In the genomic region with DNA sequence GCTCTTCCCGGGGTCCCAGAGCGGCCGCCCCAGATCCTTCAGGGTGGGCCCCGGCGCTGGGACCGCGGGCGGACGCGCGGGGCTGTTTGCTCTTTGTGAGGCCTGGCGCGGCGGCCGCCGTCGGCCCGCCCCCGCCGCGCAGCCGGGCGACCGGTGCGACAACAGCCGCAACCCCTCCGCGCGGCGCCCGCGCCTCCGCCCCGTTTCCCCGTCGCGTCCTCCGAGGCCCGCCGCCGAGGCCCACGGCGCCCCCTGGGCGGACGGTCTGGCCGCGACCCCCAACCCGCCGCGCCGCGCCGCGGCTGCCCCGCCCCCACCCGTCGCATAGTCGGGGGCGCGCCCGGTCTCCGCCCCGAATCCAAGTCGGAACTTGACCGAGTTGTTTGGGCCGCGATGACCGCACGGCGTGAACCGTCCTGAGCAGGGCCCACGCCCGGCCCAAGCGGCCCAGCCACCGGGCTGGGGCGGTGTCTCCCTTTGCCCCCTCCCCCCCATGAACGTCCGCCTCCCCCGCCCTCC, we compare ENCODE assay signal across 8 cellular contexts. TPM values are rescaled to one million over a fixed set of nuclear protein-coding genes. Genes with fewer than 3 reads are reported as not detected.
DNase-seq lines count a peak whose midpoint lies in the region; ATAC-seq and TF ChIP-seq lines count a peak whose summit lies in the region.

No MANE protein-coding gene starts in this region.

- H3K36me3 ChIP-seq in WERI-Rb-1: 0 out of 2 replicates have a peak, but pooled peaks cover 2% of the 10 kb centered on the region
- no peaks in the 10 kb centered on the region for H3K36me3 ChIP-seq in esophagus (ENCODE audit: control insufficient read depth in 2 of 2, insufficient read depth in 2 of 2, low read length in 1 of 2)
- peaks cover 0 to 8% of the 10 kb centered on the region in 2 donors for H3K36me3 ChIP-seq in neuronal stem cell (replicated peaks in 1 of 2; ENCODE audit: control insufficient read depth in 2 of 2, insufficient read depth in 2 of 2, low read length in 2 of 2)

- no peaks in the 10 kb centered on the region for H3K27me3 ChIP-seq in WERI-Rb-1 (ENCODE audit: insufficient read depth, low read depth, severe bottlenecking)
- no peaks in the 10 kb centered on the region for H3K27me3 ChIP-seq in esophagus (ENCODE audit: control insufficient read depth in 1 of 2, insufficient read depth in 2 of 2, low read length in 2 of 2)
- H3K27me3 ChIP-seq in neuronal stem cell (ENCODE audit: control insufficient read depth in 3 of 3, insufficient read depth in 3 of 3, low read depth in 1 of 3, low read length in 3 of 3): peaks cover 0 to 14% (median 2%) of the 10 kb centered on the region in 3 experiments

- H3K4me2 ChIP-seq in neuronal stem cell (ENCODE audit: insufficient read depth, low read length, poor library complexity, severe bottlenecking): peak overlapping the region; percentile 87

- H3K4me3 ChIP-seq in WERI-Rb-1 (ENCODE audit: low read depth, low read length) (peak overlapping the region; percentile 87), esophagus (ENCODE audit: low read depth in 1 of 2, low read length in 2 of 2) (peak overlapping the region; percentile 73 to 85), neuronal stem cell (ENCODE audit: low read length in 2 of 2) (peak overlapping the region; percentile 77 to 85)

- peak overlapping the region; percentile 91 for H3K27ac ChIP-seq in WERI-Rb-1
- peak overlapping the region; percentile 99 for H3K27ac ChIP-seq in esophagus (ENCODE audit: low read depth in 2 of 2, low read length in 1 of 2)
- H3K27ac ChIP-seq in neuronal stem cell (replicated peaks; ENCODE audit: low read length): peak overlapping the region; percentile 85

- no peak overlapping the region for H3K4ac ChIP-seq in neuronal stem cell (ENCODE audit: low read length)

- H2BK5ac ChIP-seq in neuronal stem cell (ENCODE audit: low read length): peak overlapping the region; percentile 87

- H2BK15ac ChIP-seq in neuronal stem cell (ENCODE audit: low read length): no peak overlapping the region

- ATAC-seq in HG02678 (IDR thresholded peaks at IDR 0.05; ENCODE audit: unreplicated experiment): peak; percentile 1
- ATAC-seq in GM21786 (IDR thresholded peaks at IDR 0.05; ENCODE audit: unreplicated experiment): no peak

- no peaks in the 10 kb centered on the region for H3K4me1 ChIP-seq in esophagus (ENCODE audit: control insufficient read depth in 2 of 2, insufficient read depth in 2 of 2, low read length in 1 of 2)
- peaks cover 5 to 8% of the 10 kb centered on the region in 2 donors for H3K4me1 ChIP-seq in neuronal stem cell (ENCODE audit: control insufficient read depth in 2 of 2, insufficient read depth in 1 of 2, low read depth in 1 of 2, low read length in 2 of 2)

- peak overlapping the region; percentile 95 for H3K18ac ChIP-seq in neuronal stem cell (ENCODE audit: low read length)

- 0 to 1% methylated on average over 31 to 79 of the region's 79 CpGs for WGBS in esophagus, 2 donors
- no CpG with 5 or more reads among the region's 79 CpGs for WGBS in neuronal stem cell (ENCODE audit: extremely low coverage in 2 of 2, insufficient read length in 2 of 2, insufficient replicate concordance in 1 of 2), 2 donors

- no peaks in the 10 kb centered on the region for H3K9me3 ChIP-seq in WERI-Rb-1 (ENCODE audit: severe bottlenecking)
- H3K9me3 ChIP-seq in esophagus (ENCODE audit: control insufficient read depth in 2 of 2, insufficient read depth in 1 of 2, low read depth in 1 of 2, low read length in 1 of 2): no peaks in the 10 kb centered on the region
- H3K9me3 ChIP-seq in neuronal stem cell (replicated peaks in 1 of 2; ENCODE audit: control insufficient read depth in 2 of 2, insufficient read depth in 1 of 2, low read depth in 1 of 2, low read length in 2 of 2): no peaks in the 10 kb centered on the region

- no peak overlapping the region for H2BK120ac ChIP-seq in neuronal stem cell (ENCODE audit: low read depth, low read length)

- DNase-seq in GM10266 (ENCODE audit: extremely low spot score) (peak; percentile 54), WERI-Rb-1 (no peak), neuronal stem cell (ENCODE audit: low spot score) (no peak), NCI-H2029 (lab: John Stamatoyannopoulos, UW) (no peak), cerebellum (ENCODE audit: low spot score) (no peak)

- H3K23ac ChIP-seq in neuronal stem cell (ENCODE audit: low read depth, low read length, poor library complexity): peak overlapping the region; percentile 93

- peak overlapping the region; percentile 63 for H2AK5ac ChIP-seq in neuronal stem cell (ENCODE audit: low read depth, low read length)

- no peak overlapping the region for H2BK12ac ChIP-seq in neuronal stem cell (ENCODE audit: low read length)

- H3K79me1 ChIP-seq in neuronal stem cell (ENCODE audit: low read depth, low read length): no peaks in the 10 kb centered on the region

- TF ChIP-seq CTCF in GM10266 (IDR thresholded peaks at IDR 0.05; ENCODE audit: control insufficient read depth, insufficient read depth, low read depth, missing control alignments) (no peak), WERI-Rb-1 (IDR thresholded peaks at IDR 0.05; ENCODE audit: low read depth, low read length) (no peak)

- peak overlapping the region; percentile 96 for H2AFZ ChIP-seq in neuronal stem cell (ENCODE audit: low read length)

- no peak overlapping the region for H4K91ac ChIP-seq in neuronal stem cell (ENCODE audit: low read depth, low read length, poor library complexity)

- peak overlapping the region; percentile 71 for H3K14ac ChIP-seq in neuronal stem cell (ENCODE audit: low read length)

- H3K9ac ChIP-seq in neuronal stem cell (ENCODE audit: low read depth, low read length, poor library complexity): peak overlapping the region; percentile 95

- H4K8ac ChIP-seq in neuronal stem cell (ENCODE audit: low read depth, low read length): no peak overlapping the region

RNA-seq across cellular contexts. Expression of a gene that starts 0.4 kb away (rescaled TPM):
- polyA plus RNA-seq in esophagus: 10 to 100 TPM; 45.5 to 61.5 TPM
- 43.6 TPM for polyA plus RNA-seq in neuronal stem cell (2013, experiment 1 of 2)
- polyA plus RNA-seq in neuronal stem cell (2013, experiment 2 of 2): 43.0 TPM
- total RNA-seq in cerebellum: 70.1 TPM
